9 cellular contexts compared by ENCODE assay signal in the genomic region with DNA sequence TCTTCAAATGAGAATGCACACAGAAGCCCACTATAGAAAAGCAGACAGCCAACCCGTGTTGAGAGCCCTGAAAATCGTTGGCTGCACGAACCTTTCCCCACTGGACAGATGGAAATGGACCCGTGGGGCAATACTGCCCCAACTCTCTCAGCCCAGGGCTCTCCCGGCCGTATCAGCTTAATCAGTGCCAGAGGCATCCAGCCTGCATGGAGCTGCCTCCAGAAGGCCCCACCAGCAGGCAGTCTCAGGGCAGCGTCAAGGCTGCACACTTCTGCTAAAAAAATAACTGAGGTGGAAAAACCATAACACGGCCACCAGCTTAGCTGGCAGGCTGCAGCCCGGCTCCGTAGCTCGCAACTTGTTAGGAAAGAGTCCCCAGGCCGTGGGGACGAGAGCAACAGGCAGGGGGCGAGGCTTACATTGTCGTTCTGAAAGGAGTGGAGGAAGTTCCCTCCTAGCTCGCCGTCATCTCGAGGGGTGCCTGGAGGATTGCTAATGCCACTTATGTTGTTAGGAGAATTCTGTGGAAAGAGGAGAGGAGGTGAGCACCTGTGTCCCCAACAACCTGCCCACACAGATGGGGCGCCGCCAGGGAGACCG. TPM values are rescaled to one million over a fixed set of nuclear protein-coding genes. Genes with fewer than 3 reads are reported as not detected.
DNase-seq lines count a peak whose midpoint lies in the region; ATAC-seq, FAIRE-seq and TF ChIP-seq lines count a peak whose summit lies in the region.
"Had no signal": no experiment of that assay in that cellular context is flagged by ENCODE, and none has a peak within 500 bp of the region (broad histone marks: within the 10 kb centered on the region; RNA-seq: fewer than 3 reads in every experiment).

No MANE protein-coding gene starts in this region.

- H3K27ac ChIP-seq in A673 (ENCODE audit: low read depth, low read length, poor library complexity, severe bottlenecking) = no peak overlapping the region

- H3K9me3 Mint-ChIP-seq in activated T-helper 17 cell treated with anti-CD3 and anti-CD28 coated beads, Interleukin-2, amount 50 U/mL, for 72 hours = no peaks in the 10 kb centered on the region
- H3K9me3 Mint-ChIP-seq in stimulated activated memory B cell treated with anti-CD40 and anti-IgM and Interleukin-4, amounts not matched to agents 10 μg/mL and 1 μg/mL and 100 μg/mL, for 72 hours = no peaks in the 10 kb centered on the region

- H3K27me3 ChIP-seq in A673 (replicated peaks; ENCODE audit: insufficient read depth, low read depth, low read length, poor library complexity) = no peaks in the 10 kb centered on the region

- H3K36me3 Mint-ChIP-seq in activated T-helper 17 cell treated with anti-CD3 and anti-CD28 coated beads, Interleukin-2, amount 50 U/mL, for 72 hours (ENCODE audit: low read depth) = peaks cover 27% of the 10 kb centered on the region
- H3K36me3 Mint-ChIP-seq in stimulated activated memory B cell treated with anti-CD40 and anti-IgM and Interleukin-4, amounts not matched to agents 10 μg/mL and 1 μg/mL and 100 μg/mL, for 72 hours = peaks cover 5% of the 10 kb centered on the region

- CTCF ChIA-PET in A673 (lab: Charles Lee) = interaction anchor here (0.8 kb wide), 1 partner anchor 15 kb away, joined by 9 read pairs; no protein-coding TSS in a partner anchor

- intact Hi-C loops in A673 (cut with micrococcal nuclease; ENCODE audit: unreplicated experiment) = no loop called here

- BruUV-seq in A673 (replicated peaks; lab: Mats Ljungman, UMichigan) = no TSS peak

- POLR2A ChIA-PET in A673 (lab: Charles Lee; ENCODE audit: low non-redundant PET) = no interaction called here

- H3K4me3 Mint-ChIP-seq in activated T-helper 17 cell treated with anti-CD3 and anti-CD28 coated beads, Interleukin-2, amount 50 U/mL, for 72 hours = no peak overlapping the region
- H3K4me3 Mint-ChIP-seq in stimulated activated memory B cell treated with anti-CD40 and anti-IgM and Interleukin-4, amounts not matched to agents 10 μg/mL and 1 μg/mL and 100 μg/mL, for 72 hours = no peak overlapping the region

- ATAC-seq in activated T-helper 17 cell treated with anti-CD3 and anti-CD28 coated beads, Interleukin-2, amount 50 U/mL, for 72 hours (replicated peaks) = no peak
- ATAC-seq in HG03196 (IDR thresholded peaks at IDR 0.05; ENCODE audit: unreplicated experiment) = no peak
- no peak for ATAC-seq in stimulated activated memory B cell treated with anti-CD40 and anti-IgM and Interleukin-4, amounts not matched to agents 10 μg/mL and 1 μg/mL and 100 μg/mL, for 72 hours

- peaks cover 23% of the 10 kb centered on the region for H3K4me1 Mint-ChIP-seq in activated T-helper 17 cell treated with anti-CD3 and anti-CD28 coated beads, Interleukin-2, amount 50 U/mL, for 72 hours
- H3K4me1 Mint-ChIP-seq in stimulated activated memory B cell treated with anti-CD40 and anti-IgM and Interleukin-4, amounts not matched to agents 10 μg/mL and 1 μg/mL and 100 μg/mL, for 72 hours = no peaks in the 10 kb centered on the region

- no peak for FAIRE-seq in urothelium cell line (lab: Jason Lieb, UNC)

- H3K27ac Mint-ChIP-seq in activated T-helper 17 cell treated with anti-CD3 and anti-CD28 coated beads, Interleukin-2, amount 50 U/mL, for 72 hours = peak overlapping the region; percentile 17
- no peak overlapping the region for H3K27ac Mint-ChIP-seq in stimulated activated memory B cell treated with anti-CD40 and anti-IgM and Interleukin-4, amounts not matched to agents 10 μg/mL and 1 μg/mL and 100 μg/mL, for 72 hours

- H3K9me3 ChIP-seq in A673 (ENCODE audit: low read depth, low read length, poor library complexity, severe bottlenecking) = no peaks in the 10 kb centered on the region

- H3K4me1 ChIP-seq in A673 (ENCODE audit: insufficient read depth, low read length, poor library complexity, severe bottlenecking) = no peaks in the 10 kb centered on the region

- no peaks in the 10 kb centered on the region for H3K27me3 Mint-ChIP-seq in activated T-helper 17 cell treated with anti-CD3 and anti-CD28 coated beads, Interleukin-2, amount 50 U/mL, for 72 hours
- H3K27me3 Mint-ChIP-seq in stimulated activated memory B cell treated with anti-CD40 and anti-IgM and Interleukin-4, amounts not matched to agents 10 μg/mL and 1 μg/mL and 100 μg/mL, for 72 hours = no peaks in the 10 kb centered on the region

- 0 out of 2 replicates have a peak, but pooled peaks have one; percentile 12 for TF ChIP-seq CTCF in A673 (conservative IDR thresholded peaks at IDR 0.05; ENCODE audit: low read depth, low read length)
- TF ChIP-seq CTCF in GM13976 (IDR thresholded peaks at IDR 0.05; ENCODE audit: borderline replicate concordance, control extremely low read depth, extremely low read depth, insufficient read depth, missing control alignments) = no peak

- in situ Hi-C loops in GM13976 (cut with MboI; ENCODE audit: low sequenced_read_pairs, unreplicated experiment) = no loop called here

- H3K4me3 ChIP-seq in A673 (ENCODE audit: low read depth, low read length, poor library complexity, severe bottlenecking) = no peak overlapping the region

- peak; percentile 20 for DNase-seq in A673 (ENCODE audit: low spot score)
- DNase-seq in GM13976 (ENCODE audit: low spot score) = peak; percentile 23
- DNase-seq in left kidney (ENCODE audit: low read depth, low spot score) = peak; percentile 65
- DNase-seq in ureter (ENCODE audit: low spot score) = no peak
- no peak for DNase-seq in urothelium cell line (ENCODE audit: low spot score)
- DNase-seq: NCI-H2227 treated with DMSO at 0.1 percent for 48 hours had no signal

- no peaks in the 10 kb centered on the region for H3K36me3 ChIP-seq in A673 (ENCODE audit: insufficient read depth, low read length, poor library complexity, severe bottlenecking)

RNA-seq across cellular contexts. Expression of a gene that starts 28.0 kb away (rescaled TPM):
- total RNA-seq in A673 (2021) (84.6 and 90.3 TPM in 2 replicates), ureter (50.9 TPM)
- total RNA-seq in activated T-helper 17 cell treated with anti-CD3 and anti-CD28 coated beads, Interleukin-2, amount 50 U/mL, for 72 hours = 100 to 1,000 TPM; 115 to 164 TPM

RNA-seq across cellular contexts. Expression of a gene that starts 28.1 kb away (rescaled TPM):
- total RNA-seq in A673 (2021) (7.0 and 8.4 TPM in 2 replicates), ureter (6.7 TPM)
- total RNA-seq in activated T-helper 17 cell treated with anti-CD3 and anti-CD28 coated beads, Interleukin-2, amount 50 U/mL, for 72 hours = 10 to 100 TPM; 11.9 to 12.7 TPM

Comparison
In these comparisons a context has a peak if more than half of its experiments do, and no peak if none do; other contexts are left out.
1. DNase-seq: peak in A673 (single experiment), GM13976 (single experiment) and left kidney (single experiment); none in ureter (single experiment) and urothelium cell line (single experiment).